ENCODE assay signal across 16 cellular contexts in the genomic region with DNA sequence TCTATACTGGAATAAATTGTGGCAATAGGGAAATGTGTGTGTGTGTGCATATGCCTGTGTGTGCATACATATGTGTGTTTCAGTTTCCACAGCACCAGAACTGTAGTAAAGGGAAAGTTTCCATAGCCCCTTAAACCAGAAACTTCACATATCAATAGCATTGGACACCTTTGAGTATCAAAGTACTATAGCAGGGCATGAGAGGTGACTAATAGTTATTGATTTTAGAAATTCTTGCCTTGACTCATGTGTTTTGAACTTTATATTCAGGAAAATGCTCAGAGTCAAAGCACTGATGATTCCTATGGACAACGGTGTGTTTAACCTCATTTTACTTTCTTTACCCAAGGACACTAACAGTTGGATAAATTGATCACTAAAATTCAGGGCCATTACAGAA. TPM values are rescaled to one million over a fixed set of nuclear protein-coding genes. Genes with fewer than 3 reads are reported as not detected.
DNase-seq lines count a peak whose midpoint lies in the region; ATAC-seq and FAIRE-seq lines count a peak whose summit lies in the region.
"Had no signal": no experiment of that assay in that cellular context is flagged by ENCODE, and none has a peak within 500 bp of the region (broad histone marks: within the 10 kb centered on the region; RNA-seq: fewer than 3 reads in every experiment).

No MANE protein-coding gene starts in this region.

- FAIRE-seq in urothelium cell line (lab: Jason Lieb, UNC), result peak; percentile 5
- FAIRE-seq: A549, D721Med, G401.6, GM12892, GM18507 had no signal

- CTCF ChIA-PET in activated CD4-positive, alpha-beta T cell treated with anti-CD3 and anti-CD28 coated beads for 36 hours (lab: Charles Lee), result no interaction called here
- CTCF ChIA-PET in activated CD4-positive, alpha-beta T cell treated with anti-CD3 and anti-CD28 coated beads, Interleukin-2, amount 10 ng/mL, durations not matched to agents 7 days and 5 days (lab: Charles Lee), result no interaction called here

- H3K4me3 Mint-ChIP-seq in activated CD4-positive, alpha-beta T cell treated with anti-CD3 and anti-CD28 coated beads for 36 hours, result no peak overlapping the region
- H3K4me3 Mint-ChIP-seq in activated CD4-positive, alpha-beta T cell treated with anti-CD3 and anti-CD28 coated beads, Interleukin-2, amount 10 ng/mL, durations not matched to agents 7 days and 5 days, result no peak overlapping the region
- no peak overlapping the region for H3K4me3 Mint-ChIP-seq in activated T-helper 17 cell treated with anti-CD3 and anti-CD28 coated beads, Interleukin-2, amount 50 U/mL, for 72 hours
- H3K4me3 Mint-ChIP-seq: CD4-positive, alpha-beta T cell had no signal

- DNase-seq in activated CD4-positive, alpha-beta T cell treated with anti-CD3 and anti-CD28 coated beads for 36 hours, result no peak
- DNase-seq in activated CD4-positive, alpha-beta T cell treated with anti-CD3 and anti-CD28 coated beads, Interleukin-2, amount 10 ng/mL, durations not matched to agents 7 days and 5 days, result no peak
- DNase-seq in urothelium cell line (ENCODE audit: low spot score) (no peak), GM19240 (ENCODE audit: insufficient read length, low spot score) (no peak)
- DNase-seq: AML-193; Caco-2; CD4-positive, alpha-beta T cell; GM23248 had no signal

- no peaks in the 10 kb centered on the region for H3K27me3 Mint-ChIP-seq in activated CD4-positive, alpha-beta T cell treated with anti-CD3 and anti-CD28 coated beads for 36 hours
- H3K27me3 Mint-ChIP-seq in activated CD4-positive, alpha-beta T cell treated with anti-CD3 and anti-CD28 coated beads, Interleukin-2, amount 10 ng/mL, durations not matched to agents 7 days and 5 days, result no peaks in the 10 kb centered on the region
- peaks cover 11% of the 10 kb centered on the region for H3K27me3 Mint-ChIP-seq in activated T-helper 17 cell treated with anti-CD3 and anti-CD28 coated beads, Interleukin-2, amount 50 U/mL, for 72 hours
- H3K27me3 Mint-ChIP-seq: CD4-positive, alpha-beta T cell had no signal

- ATAC-seq in activated CD4-positive, alpha-beta T cell treated with anti-CD3 and anti-CD28 coated beads for 36 hours, result peak; percentile 9
- ATAC-seq in GM18868 (IDR thresholded peaks at IDR 0.05; ENCODE audit: unreplicated experiment), result peak; percentile 21
- peak; percentile 6 for ATAC-seq in activated T-helper 17 cell treated with anti-CD3 and anti-CD28 coated beads, Interleukin-2, amount 50 U/mL, for 72 hours (replicated peaks)
- ATAC-seq in GM18511 (IDR thresholded peaks at IDR 0.05; ENCODE audit: unreplicated experiment), result no peak
- ATAC-seq: A549 had no signal

- H3K27ac Mint-ChIP-seq in activated CD4-positive, alpha-beta T cell treated with anti-CD3 and anti-CD28 coated beads for 36 hours, result no peak overlapping the region
- H3K27ac Mint-ChIP-seq in activated CD4-positive, alpha-beta T cell treated with anti-CD3 and anti-CD28 coated beads, Interleukin-2, amount 10 ng/mL, durations not matched to agents 7 days and 5 days, result no peak overlapping the region
- H3K27ac Mint-ChIP-seq in activated T-helper 17 cell treated with anti-CD3 and anti-CD28 coated beads, Interleukin-2, amount 50 U/mL, for 72 hours, result no peak overlapping the region
- H3K27ac Mint-ChIP-seq: CD4-positive, alpha-beta T cell had no signal

- intact Hi-C loops in activated CD4-positive, alpha-beta T cell treated with anti-CD3 and anti-CD28 coated beads for 36 hours (cut with DNase I, micrococcal nuclease), result no loop called here

- no peaks in the 10 kb centered on the region for H3K9me3 Mint-ChIP-seq in activated CD4-positive, alpha-beta T cell treated with anti-CD3 and anti-CD28 coated beads for 36 hours (ENCODE audit: low read depth)
- peaks cover 2% of the 10 kb centered on the region for H3K9me3 Mint-ChIP-seq in activated CD4-positive, alpha-beta T cell treated with anti-CD3 and anti-CD28 coated beads, Interleukin-2, amount 10 ng/mL, durations not matched to agents 7 days and 5 days
- no peaks in the 10 kb centered on the region for H3K9me3 Mint-ChIP-seq in activated T-helper 17 cell treated with anti-CD3 and anti-CD28 coated beads, Interleukin-2, amount 50 U/mL, for 72 hours
- H3K9me3 Mint-ChIP-seq: CD4-positive, alpha-beta T cell had no signal

- POLR2A ChIA-PET in activated CD4-positive, alpha-beta T cell treated with anti-CD3 and anti-CD28 coated beads for 36 hours (lab: Charles Lee), result no interaction called here
- POLR2A ChIA-PET in activated CD4-positive, alpha-beta T cell treated with anti-CD3 and anti-CD28 coated beads, Interleukin-2, amount 10 ng/mL, durations not matched to agents 7 days and 5 days (lab: Charles Lee), result no interaction called here

- H3K36me3 Mint-ChIP-seq in activated CD4-positive, alpha-beta T cell treated with anti-CD3 and anti-CD28 coated beads for 36 hours (ENCODE audit: low read depth), result no peaks in the 10 kb centered on the region
- no peaks in the 10 kb centered on the region for H3K36me3 Mint-ChIP-seq in activated CD4-positive, alpha-beta T cell treated with anti-CD3 and anti-CD28 coated beads, Interleukin-2, amount 10 ng/mL, durations not matched to agents 7 days and 5 days (ENCODE audit: low read depth)
- H3K36me3 Mint-ChIP-seq in activated T-helper 17 cell treated with anti-CD3 and anti-CD28 coated beads, Interleukin-2, amount 50 U/mL, for 72 hours (ENCODE audit: low read depth), result no peaks in the 10 kb centered on the region

- H3K4me1 Mint-ChIP-seq in activated CD4-positive, alpha-beta T cell treated with anti-CD3 and anti-CD28 coated beads for 36 hours, result peaks cover 29% of the 10 kb centered on the region
- H3K4me1 Mint-ChIP-seq in activated CD4-positive, alpha-beta T cell treated with anti-CD3 and anti-CD28 coated beads, Interleukin-2, amount 10 ng/mL, durations not matched to agents 7 days and 5 days, result peaks cover 7% of the 10 kb centered on the region
- peaks cover 2% of the 10 kb centered on the region for H3K4me1 Mint-ChIP-seq in activated T-helper 17 cell treated with anti-CD3 and anti-CD28 coated beads, Interleukin-2, amount 50 U/mL, for 72 hours

RNA-seq across cellular contexts. Expression of a gene that starts 50.0 kb away (rescaled TPM):
- total RNA-seq in activated CD4-positive, alpha-beta T cell treated with anti-CD3 and anti-CD28 coated beads for 36 hours, result under 1 TPM; 0.04 to 0.07 TPM
- not detected for total RNA-seq in activated CD4-positive, alpha-beta T cell treated with anti-CD3 and anti-CD28 coated beads, Interleukin-2, amount 10 ng/mL, durations not matched to agents 7 days and 5 days
- not detected for total RNA-seq in activated T-helper 17 cell treated with anti-CD3 and anti-CD28 coated beads, Interleukin-2, amount 50 U/mL, for 72 hours
- total RNA-seq: CD4-positive, alpha-beta T cell; GM23248 had no signal
